14 cellular contexts compared by ENCODE assay signal in genomic region chr15:85607141-85607806, GRCh38.
DNase-seq lines count a peak whose midpoint lies in the region; ATAC-seq, FAIRE-seq and TF ChIP-seq lines count a peak whose summit lies in the region.
"Had no signal": no experiment of that assay in that cellular context is flagged by ENCODE, and none has a peak within 500 bp of the region (broad histone marks: within the 10 kb centered on the region; RNA-seq: fewer than 3 reads in every experiment).

No MANE protein-coding gene starts in this region.

- no peaks in the 10 kb centered on the region for H3K9me3 Mint-ChIP-seq in natural killer cell
- H3K9me3 Mint-ChIP-seq: activated naive CD4-positive, alpha-beta T cell treated with anti-CD3 and anti-CD28 coated beads for 36 hours; naive B cell had no signal

- CTCF ChIA-PET in A549 (lab: Yijun Ruan, JAX): interaction anchor here (1.3 to 6.0 kb wide), 3 partner anchors 16 to 27 kb away, joined by 5 to 31 read pairs (median 7); no protein-coding TSS in a partner anchor

- intact Hi-C loops in natural killer cell (cut with micrococcal nuclease): loop anchor here (5.0 kb wide), 1 partner anchor 40 kb away; no protein-coding TSS in a partner anchor

- H3K4me2 ChIP-seq in A549: peak overlapping the region; percentile 60

- DNase-seq in A549 (ENCODE audit: low read depth in 1 of 2, low spot score in 1 of 2) (peak in 1 of 2 experiments; percentile 21), Kasumi-1 (lab: John Stamatoyannopoulos, UW) (peak; percentile 21 to 23), bronchial epithelial cell (ENCODE audit: low read depth) (peak; percentile 68), natural killer cell (no peak), occipital lobe (lab: John Stamatoyannopoulos, UW) (no peak), mucosa of gallbladder (ENCODE audit: low spot score) (no peak), DMS79 treated with DMSO at 0.1 percent for 48 hours (lab: John Stamatoyannopoulos, UW) (no peak)
- DNase-seq: activated naive CD4-positive, alpha-beta T cell treated with anti-CD3 and anti-CD28 coated beads for 36 hours; naive B cell; NCI-H524; T-helper 9 cell had no signal

- peaks cover 1% of the 10 kb centered on the region for H3K36me3 ChIP-seq in bronchial epithelial cell (ENCODE audit: control insufficient read depth, insufficient read depth, low read length)
- H3K36me3 ChIP-seq: HAP-1 had no signal

- 32% methylated on average over 2 of the region's 2 CpGs for whole genome bisulfite sequencing in A549 (ENCODE audit: missing lambda C conversion rate)

- no peak for TF ChIP-seq POLR2A in A549 (IDR thresholded peaks at IDR 0.05; ENCODE audit: low read length)

- peak overlapping the region; percentile 66 to 76 for H3K27ac ChIP-seq in A549
- H3K27ac ChIP-seq: C4-2B had no signal

- H3K9me3 ChIP-seq in A549: no peaks in the 10 kb centered on the region
- H3K9me3 ChIP-seq: HAP-1 had no signal

- H3K4me3 ChIP-seq in A549 (no peak overlapping the region), bronchial epithelial cell (ENCODE audit: low read depth, low read length) (no peak overlapping the region)
- H3K4me3 ChIP-seq: HAP-1 had no signal

- no peak for TF ChIP-seq EP300 in A549 (IDR thresholded peaks at IDR 0.05)

- TF ChIP-seq RAD21 in A549 (conservative IDR thresholded peaks at IDR 0.05 in 1 of 2, IDR thresholded peaks at IDR 0.05 in 1 of 2): no peak

- no peak overlapping the region for H3K27ac Mint-ChIP-seq in natural killer cell
- H3K27ac Mint-ChIP-seq: activated naive CD4-positive, alpha-beta T cell treated with anti-CD3 and anti-CD28 coated beads for 36 hours had no signal

- H3K27me3 Mint-ChIP-seq in natural killer cell (ENCODE audit: low read depth in 2 of 2): no peaks in the 10 kb centered on the region
- H3K27me3 Mint-ChIP-seq: naive B cell had no signal

- peaks cover 17% of the 10 kb centered on the region for H3K36me3 Mint-ChIP-seq in natural killer cell

- H3K4me1 ChIP-seq in A549: peaks cover 48% of the 10 kb centered on the region

- FAIRE-seq in A549 (lab: Jason Lieb, UNC) (no peak), bronchial epithelial cell (lab: Jason Lieb, UNC) (no peak)

- POLR2A ChIA-PET in A549 (lab: Yijun Ruan, JAX): interaction anchor here (0.6 to 1.1 kb wide), 3 partner anchors 12 to 24 kb away, joined by 3 to 4 read pairs (median 3); no protein-coding TSS in a partner anchor

- H3K4me1 Mint-ChIP-seq in natural killer cell: peaks cover 15 to 19% of the 10 kb centered on the region in 2 donors

- ATAC-seq in A549: peak; percentile 51 to 64; a peak in 5 of 6 replicates
- ATAC-seq in natural killer cell: peak; percentile 68 to 71 (median 70)
- no peak for ATAC-seq in GM18867 (IDR thresholded peaks at IDR 0.05; ENCODE audit: unreplicated experiment)

- no peaks in the 10 kb centered on the region for H3K27me3 ChIP-seq in bronchial epithelial cell (ENCODE audit: control insufficient read depth, insufficient read depth, low read length)

- TF ChIP-seq CTCF in A549 (IDR thresholded peaks at IDR 0.05) (no peak), bronchial epithelial cell (IDR thresholded peaks at IDR 0.05; ENCODE audit: insufficient read depth, low read length, severe bottlenecking) (no peak), natural killer cell (IDR thresholded peaks at IDR 0.05) (no peak)

- peak overlapping the region; percentile 66 for H3K4me3 Mint-ChIP-seq in natural killer cell
- H3K4me3 Mint-ChIP-seq: activated naive CD4-positive, alpha-beta T cell treated with anti-CD3 and anti-CD28 coated beads for 36 hours; naive B cell had no signal

TF ChIP-seq in A549, 52 proteins besides CTCF, POLR2A, EP300 and RAD21:
- TF ChIP-seq SREBF2 (IDR thresholded peaks at IDR 0.05): no peak
- 0 out of 2 replicates have a peak, but pooled peaks have one; percentile 41 for TF ChIP-seq FOSB (CRISPR knock-in tag; IDR thresholded peaks at IDR 0.05)
- peak; percentile 14 to 29; a peak in 1 of 4 replicates for TF ChIP-seq CEBPB (IDR thresholded peaks at IDR 0.05)

Comparison
In these comparisons a context has a peak if more than half of its experiments do, and no peak if none do; other contexts are left out.
1. DNase-seq: peak in Kasumi-1 (2 of 2) and bronchial epithelial cell (single experiment); none in natural killer cell (single experiment), occipital lobe (single experiment), mucosa of gallbladder (single experiment) and DMS79 treated with DMSO at 0.1 percent for 48 hours (single experiment).